Comparison of ENCODE assay signal across 8 cellular contexts in genomic region chr4:48003568-48003967, GRCh38. TPM values are rescaled to one million over a fixed set of nuclear protein-coding genes. Genes with fewer than 3 reads are reported as not detected.
DNase-seq lines count a peak whose midpoint lies in the region; ATAC-seq and TF ChIP-seq lines count a peak whose summit lies in the region.
"Not testable (repeated sequence)": the region's sequence is repeated elsewhere in the genome, so short reads cannot be mapped to it uniquely, and the experiment has no call there.

No MANE protein-coding gene starts in this region.

- not testable (repeated sequence) for H3F3A ChIP-seq in Loucy (ENCODE audit: low read depth)

- H3K36me3 ChIP-seq in Loucy (ENCODE audit: insufficient read depth, low read length); Peyer's patch; upper lobe of left lung: not testable (repeated sequence)

- H3K79me2 ChIP-seq in Loucy (ENCODE audit: insufficient read depth, low read length): not testable (repeated sequence)

- not testable (repeated sequence) for H3K4me1 ChIP-seq in Loucy (ENCODE audit: insufficient read depth, low read length, poor library complexity, severe bottlenecking); Peyer's patch; upper lobe of left lung

- TF ChIP-seq EP300 in upper lobe of left lung (IDR thresholded peaks at IDR 0.05): not testable (repeated sequence)

- DNase-seq in ELF-1 (ENCODE audit: low read depth, low spot score): peak; percentile 31
- peak in 2 of 3 donors; percentile 40 to 75 for DNase-seq in Peyer's patch
- DNase-seq in activated CD8-positive, alpha-beta memory T cell treated with anti-CD3 and anti-CD28 coated beads for 24 hours: peak; percentile 67
- peak; percentile 46 to 61 for DNase-seq in cardiac fibroblast (ENCODE audit: low read depth in 2 of 2)
- peak; percentile 67 for DNase-seq in left ventricle myocardium superior
- not testable (repeated sequence) for DNase-seq in progenitor cell of endocrine pancreas (ENCODE audit: low spot score, unreplicated experiment)
- DNase-seq in upper lobe of left lung: peak in 1 of 2 donors; percentile 54

- H3K36me3 Mint-ChIP-seq in progenitor cell of endocrine pancreas (ENCODE audit: insufficient read depth): peaks cover 28% of the 10 kb centered on the region

- H3K9me3 Mint-ChIP-seq in progenitor cell of endocrine pancreas (ENCODE audit: low read depth): peaks cover 28% of the 10 kb centered on the region

- H3K9me2 ChIP-seq in Loucy (replicated peaks; ENCODE audit: low read depth, low read length): not testable (repeated sequence)

- H3K27me3 Mint-ChIP-seq in progenitor cell of endocrine pancreas: not testable (repeated sequence)

- not testable (repeated sequence) for H3K9ac ChIP-seq in Loucy (ENCODE audit: low read depth, low read length, poor library complexity, severe bottlenecking)

- H3K27me3 ChIP-seq in Loucy (ENCODE audit: insufficient read depth, low read length, poor library complexity, severe bottlenecking); Peyer's patch; upper lobe of left lung: not testable (repeated sequence)

- not testable (repeated sequence) for H3K4me3 Mint-ChIP-seq in progenitor cell of endocrine pancreas (ENCODE audit: low read depth)

- H3K27ac ChIP-seq in Peyer's patch, upper lobe of left lung: not testable (repeated sequence)

- TF ChIP-seq POLR2A in Peyer's patch (IDR thresholded peaks at IDR 0.05); upper lobe of left lung (IDR thresholded peaks at IDR 0.05): not testable (repeated sequence)

- not testable (repeated sequence) for ATAC-seq in left ventricle myocardium superior; upper lobe of left lung (ENCODE audit: low FRiP score in 2 of 2)

- H3K4me2 ChIP-seq in Loucy (ENCODE audit: low read depth, low read length, poor library complexity, severe bottlenecking): not testable (repeated sequence)

- TF ChIP-seq CTCF in Loucy (conservative IDR thresholded peaks at IDR 0.05; ENCODE audit: low read length) (peak; percentile 51), Peyer's patch (IDR thresholded peaks at IDR 0.05) (peak in 3 of 6 experiments; percentile 24 to 73 (median 53)), cardiac fibroblast (IDR thresholded peaks at IDR 0.05; ENCODE audit: low read depth, low read length) (peak; percentile 58), progenitor cell of endocrine pancreas (IDR thresholded peaks at IDR 0.05; ENCODE audit: unreplicated experiment) (peak; percentile 24), upper lobe of left lung (IDR thresholded peaks at IDR 0.05) (peak in 5 of 6 experiments; percentile 11 to 62 (median 36))

- H3K4me1 Mint-ChIP-seq in progenitor cell of endocrine pancreas (ENCODE audit: low read depth): not testable (repeated sequence)

- intact Hi-C loops in left ventricle myocardium superior (cut with micrococcal nuclease): loop anchor here (5.0 kb wide), 1 partner anchor 84 kb away; no protein-coding TSS in a partner anchor

- H3K9me3 ChIP-seq in Loucy (ENCODE audit: insufficient read depth, low read depth, low read length): peaks cover 11% of the 10 kb centered on the region; the same call in 1 of the 2 replicates
- H3K9me3 ChIP-seq in Peyer's patch: peaks cover 0 to 11% (median 0%) of the 10 kb centered on the region in 4 donors
- peaks cover 0 to 12% (median 0%) of the 10 kb centered on the region in 4 donors for H3K9me3 ChIP-seq in upper lobe of left lung

- H2AFZ ChIP-seq in Loucy (ENCODE audit: low read length): not testable (repeated sequence)

- WGBS in upper lobe of left lung, 2 donors: 64 to 75% methylated on average over 2 of the region's 2 CpGs

- H4K20me1 ChIP-seq in Loucy (ENCODE audit: insufficient read depth, low read length, poor library complexity, severe bottlenecking): not testable (repeated sequence)

- not testable (repeated sequence) for H3K27ac Mint-ChIP-seq in progenitor cell of endocrine pancreas

- H3K4me3 ChIP-seq in Loucy (ENCODE audit: low read length, poor library complexity, severe bottlenecking); Peyer's patch; cardiac fibroblast (replicated peaks in 1 of 2; ENCODE audit: low read depth in 2 of 2, low read length in 2 of 2); upper lobe of left lung: not testable (repeated sequence)

RNA-seq across cellular contexts. Expression of gene CNGA1, which starts 12.9 kb away (rescaled TPM):
- 10 to 100 TPM in 2 of 4 donors, 1 to 10 TPM in 1, not detected in 1; 9.8 to 22.2 (median 11.7) TPM for total RNA-seq in Peyer's patch
- total RNA-seq in left ventricle myocardium superior: not detected
- 1.00 and 1.6 TPM in 2 replicates for total RNA-seq in progenitor cell of endocrine pancreas
- total RNA-seq in upper lobe of left lung: under 1 TPM in 3 of 6 donors, not detected in 3; 0.20 to 0.91 (median 0.69) TPM

RNA-seq across cellular contexts. Expression of gene NIPAL1, which starts 13.0 kb away (rescaled TPM):
- total RNA-seq in Peyer's patch (10 to 100 TPM in 3 of 4 donors, 1 to 10 TPM in 1; 5.0 to 26.3 (median 13.8) TPM), left ventricle myocardium superior (0.07 TPM), progenitor cell of endocrine pancreas (17.6 and 21.1 TPM in 2 replicates), upper lobe of left lung (1 to 10 TPM in 4 of 6 donors, under 1 TPM in 2; under 0.01 to 8.9 (median 2.9) TPM)
